15 cellular contexts compared by ENCODE assay signal in genomic region chr16:13108126-13108525, GRCh38.
A peak's percentile ranks its signal among the peaks of the same experiment; 100 is the strongest.
DNase-seq lines count a peak whose midpoint lies in the region; ATAC-seq and TF ChIP-seq lines count a peak whose summit lies in the region.
"Had no signal": no experiment of that assay in that cellular context is flagged by ENCODE, and none has a peak within 500 bp of the region (broad histone marks: within the 10 kb centered on the region; RNA-seq: fewer than 3 reads in every experiment).

No MANE protein-coding gene starts in this region.

- no peak overlapping the region for H3K4me3 ChIP-seq in RWPE2 (ENCODE audit: severe bottlenecking)
- no peak overlapping the region for H3K4me3 ChIP-seq in CD4-positive, alpha-beta memory T cell (ENCODE audit: low read length in 2 of 2)

- CTCF ChIA-PET in CD4-positive, alpha-beta memory T cell (lab: Charles Lee; ENCODE audit: partially characterized antibody) = no interaction called here

- no peaks in the 10 kb centered on the region for H3K36me3 ChIP-seq in RWPE2 (ENCODE audit: low read depth)
- no peaks in the 10 kb centered on the region for H3K36me3 ChIP-seq in CD4-positive, alpha-beta memory T cell (ENCODE audit: insufficient read depth, low read length)
- H3K36me3 ChIP-seq: BE2C had no signal

- intact Hi-C loops in CD4-positive, alpha-beta memory T cell (cut with micrococcal nuclease) = no loop called here
- intact Hi-C loops in left ventricle myocardium superior (cut with micrococcal nuclease) = no loop called here

- H3K27me3 Mint-ChIP-seq in CD4-positive, alpha-beta memory T cell = peaks cover 0 to 2% of the 10 kb centered on the region in 2 donors

- POLR2A ChIA-PET in CD4-positive, alpha-beta memory T cell (lab: Charles Lee; ENCODE audit: partially characterized antibody) = no interaction called here

- ATAC-seq in RWPE2 (ENCODE audit: low read depth) (no peak), left ventricle myocardium superior (no peak)
- ATAC-seq: CD8-positive, alpha-beta T cell had no signal

- peaks cover 11% of the 10 kb centered on the region for H3K4me1 ChIP-seq in RWPE2 (ENCODE audit: insufficient read depth, poor library complexity, severe bottlenecking)
- no peaks in the 10 kb centered on the region for H3K4me1 ChIP-seq in CD4-positive, alpha-beta memory T cell (ENCODE audit: insufficient read depth, low read length)
- H3K4me1 ChIP-seq: BE2C had no signal

- no peak for TF ChIP-seq CTCF in RWPE2 (IDR thresholded peaks at IDR 0.05; ENCODE audit: poor library complexity, severe bottlenecking)

- H3K9me3 Mint-ChIP-seq in CD4-positive, alpha-beta memory T cell = peaks cover under 1 to 14% (median 7%) of the 10 kb centered on the region in 8 donors

- no peak overlapping the region for H3K4me3 Mint-ChIP-seq in CD4-positive, alpha-beta memory T cell
- H3K4me3 Mint-ChIP-seq: CD8-positive, alpha-beta T cell had no signal

- H3K27ac Mint-ChIP-seq in CD4-positive, alpha-beta memory T cell = no peak overlapping the region
- H3K27ac Mint-ChIP-seq: CD8-positive, alpha-beta T cell had no signal

- H3K4me1 Mint-ChIP-seq in CD4-positive, alpha-beta memory T cell = no peaks in the 10 kb centered on the region

- DNase-seq in M059J (ENCODE audit: low read depth) (peak; percentile 12), RWPE2 (ENCODE audit: low spot score) (no peak), kidney tubule cell (ENCODE audit: low spot score) (peak; percentile 19), renal cortical epithelial cell (ENCODE audit: low read depth) (peak; percentile 26), EL (no peak), left ventricle myocardium superior (no peak)
- DNase-seq in CD4-positive, alpha-beta memory T cell = no peak
- DNase-seq: BE2C; CD8-positive, alpha-beta T cell; COR-L47; DMS153; DMS79 treated with DMSO at 0.1 percent for 48 hours; GDM1; IMR-90 had no signal

- H3K27ac ChIP-seq in RWPE2 (ENCODE audit: poor library complexity, severe bottlenecking) = peak overlapping the region; percentile 97
- no peak overlapping the region for H3K27ac ChIP-seq in CD4-positive, alpha-beta memory T cell (ENCODE audit: low read depth, low read length)
- H3K27ac ChIP-seq: C4-2B had no signal

- peaks cover 3% of the 10 kb centered on the region for H3K9me3 ChIP-seq in RWPE2 (ENCODE audit: severe bottlenecking)
- no peaks in the 10 kb centered on the region for H3K9me3 ChIP-seq in CD4-positive, alpha-beta memory T cell (ENCODE audit: control insufficient read depth in 1 of 2, low read length in 2 of 2)
- H3K9me3 ChIP-seq: BE2C had no signal

- no peaks in the 10 kb centered on the region for H3K27me3 ChIP-seq in RWPE2 (ENCODE audit: insufficient read depth, poor library complexity, severe bottlenecking)
- H3K27me3 ChIP-seq in CD4-positive, alpha-beta memory T cell (ENCODE audit: insufficient read depth, low read length) = no peaks in the 10 kb centered on the region
- H3K27me3 ChIP-seq: BE2C had no signal

- no peaks in the 10 kb centered on the region for H3K36me3 Mint-ChIP-seq in CD4-positive, alpha-beta memory T cell
- H3K36me3 Mint-ChIP-seq: CD8-positive, alpha-beta T cell had no signal

Comparison
In these comparisons a context has a peak if more than half of its experiments do, and no peak if none do; other contexts are left out.
1. DNase-seq: peak in M059J (single experiment), kidney tubule cell (single experiment) and renal cortical epithelial cell (single experiment); none in RWPE2 (single experiment), EL (single experiment), CD4-positive, alpha-beta memory T cell (0 of 5) and left ventricle myocardium superior (single experiment).